Comparison of ENCODE assay signal across 11 cellular contexts in genomic region chr17:78672880-78673371, GRCh38.
DNase-seq lines count a peak whose midpoint lies in the region; TF ChIP-seq lines count a peak whose summit lies in the region.
"Had no signal": no experiment of that assay in that cellular context is flagged by ENCODE, and none has a peak within 500 bp of the region (broad histone marks: within the 10 kb centered on the region; RNA-seq: fewer than 3 reads in every experiment).

No MANE protein-coding gene starts in this region.

- peaks cover 54% of the 10 kb centered on the region for H3K36me3 Mint-ChIP-seq in activated CD4-positive, alpha-beta T cell treated with anti-CD3 and anti-CD28 coated beads, Interleukin-2, amount 10 ng/mL, durations not matched to agents 7 days and 5 days (ENCODE audit: low read depth)

- H3K27ac Mint-ChIP-seq in activated CD4-positive, alpha-beta T cell treated with anti-CD3 and anti-CD28 coated beads, Interleukin-2, amount 10 ng/mL, durations not matched to agents 7 days and 5 days: no peak overlapping the region

- DNase-seq in Daoy (ENCODE audit: low read depth): peak; percentile 72
- peak; percentile 19 for DNase-seq in NCI-H226
- DNase-seq in epithelial cell of esophagus (ENCODE audit: low read depth): peak; percentile 18
- DNase-seq in retinal pigment epithelial cell (ENCODE audit: low read depth): peak; percentile 34
- no peak for DNase-seq in ecto neural progenitor cell (ENCODE audit: low spot score)
- no peak for DNase-seq in DMS 273 (lab: John Stamatoyannopoulos, UW; ENCODE audit: unreplicated experiment)
- DNase-seq in activated CD4-positive, alpha-beta T cell treated with anti-CD3 and anti-CD28 coated beads, Interleukin-2, amount 10 ng/mL, durations not matched to agents 7 days and 5 days: no peak
- DNase-seq in NCI-H1092 treated with DMSO at 0.1 percent for 48 hours (lab: John Stamatoyannopoulos, UW): no peak
- DNase-seq: Caco-2 had no signal

- POLR2A ChIA-PET in activated CD4-positive, alpha-beta T cell treated with anti-CD3 and anti-CD28 coated beads, Interleukin-2, amount 10 ng/mL, durations not matched to agents 7 days and 5 days (lab: Charles Lee): no interaction called here

- CTCF ChIA-PET in activated CD4-positive, alpha-beta T cell treated with anti-CD3 and anti-CD28 coated beads, Interleukin-2, amount 10 ng/mL, durations not matched to agents 7 days and 5 days (lab: Charles Lee): no interaction called here

- no peaks in the 10 kb centered on the region for H3K9me3 Mint-ChIP-seq in activated CD4-positive, alpha-beta T cell treated with anti-CD3 and anti-CD28 coated beads, Interleukin-2, amount 10 ng/mL, durations not matched to agents 7 days and 5 days

- peaks cover 9% of the 10 kb centered on the region for H3K4me1 Mint-ChIP-seq in activated CD4-positive, alpha-beta T cell treated with anti-CD3 and anti-CD28 coated beads, Interleukin-2, amount 10 ng/mL, durations not matched to agents 7 days and 5 days

- TF ChIP-seq CTCF in epithelial cell of esophagus (IDR thresholded peaks at IDR 0.05; ENCODE audit: insufficient read depth, low read depth, low read length, missing control alignments): no peak
- no peak for TF ChIP-seq CTCF in retinal pigment epithelial cell (conservative IDR thresholded peaks at IDR 0.05; ENCODE audit: low read depth, low read length)

- H3K27me3 Mint-ChIP-seq in activated CD4-positive, alpha-beta T cell treated with anti-CD3 and anti-CD28 coated beads, Interleukin-2, amount 10 ng/mL, durations not matched to agents 7 days and 5 days: no peaks in the 10 kb centered on the region

- H3K4me3 ChIP-seq in epithelial cell of esophagus (ENCODE audit: low read length): no peak overlapping the region
- H3K4me3 ChIP-seq in retinal pigment epithelial cell (ENCODE audit: low read length): no peak overlapping the region
- H3K4me3 ChIP-seq: right atrium auricular region, thoracic aorta had no signal

- no peak overlapping the region for H3K4me3 Mint-ChIP-seq in activated CD4-positive, alpha-beta T cell treated with anti-CD3 and anti-CD28 coated beads, Interleukin-2, amount 10 ng/mL, durations not matched to agents 7 days and 5 days

Comparison
In these comparisons a context has a peak if more than half of its experiments do, and no peak if none do; other contexts are left out.
1. DNase-seq: peak in Daoy (single experiment), NCI-H226 (single experiment), epithelial cell of esophagus (single experiment) and retinal pigment epithelial cell (single experiment); none in ecto neural progenitor cell (single experiment), DMS 273 (single experiment), activated CD4-positive, alpha-beta T cell treated with anti-CD3 and anti-CD28 coated beads, Interleukin-2, amount 10 ng/mL, durations not matched to agents 7 days and 5 days (single experiment) and NCI-H1092 treated with DMSO at 0.1 percent for 48 hours (single experiment).